16 cellular contexts compared by ENCODE assay signal in genomic region chr11:4071325-4071724, GRCh38.
"Had no signal": no experiment of that assay in that cellular context is flagged by ENCODE, and none has a peak within 500 bp of the region (broad histone marks: within the 10 kb centered on the region; RNA-seq: fewer than 3 reads in every experiment).

No MANE protein-coding gene starts in this region.

- DNase-seq: activated effector memory CD4-positive, alpha-beta T cell treated with anti-CD3 and anti-CD28 coated beads, Interleukin-2, amount 50 U/mL, for 16 hours; activated T-cell treated with anti-CD3 and anti-CD28 coated beads, Interleukin-2, amount 50 U/mL, for 1 hour; adrenal gland; caudate nucleus; cortex of kidney; effector CD8-positive, alpha-beta T cell; foreskin melanocyte; head of caudate nucleus; midbrain; stimulated activated CD4-positive, alpha-beta T cell treated with anti-CD3 and anti-CD28 coated beads, Interleukin-2, amount 100 ng/mL, for 48 hours; stimulated activated naive CD4-positive, alpha-beta T cell; T1000 had no signal

- H3K4me1 ChIP-seq: adrenal gland had no signal

- H3K27ac ChIP-seq: adrenal gland had no signal

- H3K9me3 Mint-ChIP-seq: activated naive CD4-positive, alpha-beta T cell treated with anti-CD3 and anti-CD28 coated beads, Interleukin-2, amount 50 U/mL, for 24 hours had no signal

- H3K9me3 ChIP-seq: adrenal gland, tibial nerve, vagina had no signal

- H3K36me3 ChIP-seq: adrenal gland had no signal

- H3K27me3 ChIP-seq: adrenal gland, tibial nerve, vagina had no signal

- ATAC-seq: activated CD4-positive, CD25-positive, alpha-beta regulatory T cell treated with anti-CD3 and anti-CD28 coated beads, Interleukin-2, amount 50 U/mL, for 24 hours had no signal

- H3K4me3 Mint-ChIP-seq: activated naive CD4-positive, alpha-beta T cell treated with anti-CD3 and anti-CD28 coated beads, Interleukin-2, amount 50 U/mL, for 24 hours had no signal

- H3K27me3 Mint-ChIP-seq: activated naive CD4-positive, alpha-beta T cell treated with anti-CD3 and anti-CD28 coated beads, Interleukin-2, amount 50 U/mL, for 24 hours had no signal

- H3K4me3 ChIP-seq: adrenal gland, tibial nerve, vagina had no signal
